In the genomic region with DNA sequence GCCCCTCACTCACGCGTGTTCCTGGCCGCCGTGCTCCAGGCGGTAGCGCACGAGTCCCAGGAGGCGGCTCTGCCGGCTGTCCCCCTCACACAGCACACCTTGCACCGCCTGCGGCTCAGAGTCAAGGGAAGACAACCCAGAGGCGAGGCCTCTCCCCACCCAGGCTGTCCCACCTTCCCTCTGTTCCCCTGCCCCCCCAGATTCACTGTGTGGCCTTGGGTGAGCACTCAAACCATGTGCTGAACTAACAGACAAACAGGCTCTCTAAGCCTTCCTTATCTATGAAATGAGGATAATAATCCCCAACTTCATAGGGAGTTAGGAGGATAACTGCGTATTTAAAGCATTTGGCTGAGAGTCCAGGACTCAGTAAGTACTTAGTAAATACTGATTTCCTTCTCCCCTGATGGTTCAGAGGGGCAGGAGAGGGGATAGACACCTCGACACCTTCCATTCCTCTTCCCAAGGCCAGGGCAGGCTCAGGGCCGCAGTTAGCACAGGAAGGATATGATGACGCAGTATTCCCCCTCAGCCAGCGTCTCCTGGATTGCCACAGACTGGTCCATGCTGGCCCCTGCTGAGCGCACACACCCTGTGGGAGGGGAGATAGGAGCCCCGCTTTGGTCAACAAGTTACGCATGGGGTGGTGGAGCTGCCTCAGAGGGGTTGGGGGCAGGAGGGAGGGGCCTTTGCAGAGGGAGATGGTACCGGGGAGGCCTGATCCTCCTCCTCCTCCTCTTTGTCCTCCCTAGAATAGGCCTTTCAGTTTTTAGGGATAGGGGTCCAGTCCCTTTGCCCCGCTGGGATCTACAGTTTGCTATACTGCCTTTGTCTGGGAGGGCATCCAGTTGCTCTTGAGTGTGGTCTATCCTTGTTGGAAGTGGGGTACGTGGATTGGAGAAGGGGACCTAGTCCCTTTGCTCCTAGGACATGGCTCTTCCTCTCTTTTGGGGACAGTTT, we compare ENCODE assay signal across 8 cellular contexts. TPM values are rescaled to one million over a fixed set of nuclear protein-coding genes. Genes with fewer than 3 reads are reported as not detected.
DNase-seq lines count a peak whose midpoint lies in the region; ATAC-seq and TF ChIP-seq lines count a peak whose summit lies in the region.

No MANE protein-coding gene starts in this region.

- no peaks in the 10 kb centered on the region for H3K36me3 ChIP-seq in CD4-positive, alpha-beta memory T cell (ENCODE audit: insufficient read depth, low read length)
- H3K36me3 ChIP-seq in gastroesophageal sphincter: peaks cover 0 to 41% of the 10 kb centered on the region in 2 donors
- H3K36me3 ChIP-seq in neural progenitor cell: no peaks in the 10 kb centered on the region

- no peaks in the 10 kb centered on the region for H3K79me2 ChIP-seq in neural progenitor cell (ENCODE audit: low read depth)

- intact Hi-C loops in CD4-positive, alpha-beta memory T cell (cut with micrococcal nuclease): no loop called here

- CTCF ChIA-PET in CD4-positive, alpha-beta memory T cell (lab: Charles Lee; ENCODE audit: partially characterized antibody): no interaction called here
- CTCF ChIA-PET in activated CD4-positive, alpha-beta memory T cell treated with anti-CD3 and anti-CD28 coated beads, Interleukin-2, amount 10 ng/mL, durations not matched to agents 7 days and 5 days (lab: Charles Lee): interaction anchor here (0.9 to 2.3 kb wide), 3 partner anchors 9 to 86 kb away, joined by 3 to 8 read pairs (median 3); partner anchors contain the start of gene MTF1

- H3K36me3 Mint-ChIP-seq in CD4-positive, alpha-beta memory T cell: no peaks in the 10 kb centered on the region
- H3K36me3 Mint-ChIP-seq in activated CD4-positive, alpha-beta memory T cell treated with anti-CD3 and anti-CD28 coated beads, Interleukin-2, amount 10 ng/mL, durations not matched to agents 7 days and 5 days (ENCODE audit: low read depth): no peaks in the 10 kb centered on the region
- no peaks in the 10 kb centered on the region for H3K36me3 Mint-ChIP-seq in neural progenitor cell

- H3K27ac Mint-ChIP-seq in CD4-positive, alpha-beta memory T cell: peak overlapping the region in 4 of 7 donors; percentile 23 to 86 (median 78)
- peak overlapping the region; percentile 88 for H3K27ac Mint-ChIP-seq in activated CD4-positive, alpha-beta memory T cell treated with anti-CD3 and anti-CD28 coated beads, Interleukin-2, amount 10 ng/mL, durations not matched to agents 7 days and 5 days
- H3K27ac Mint-ChIP-seq in neural progenitor cell: peak overlapping the region; percentile 19

- ATAC-seq in gastroesophageal sphincter (peak; percentile 91), HG03175 (IDR thresholded peaks at IDR 0.05; ENCODE audit: unreplicated experiment) (no peak), GM19455 (IDR thresholded peaks at IDR 0.05; ENCODE audit: unreplicated experiment) (no peak)

- TF ChIP-seq CTCF in HFF-Myc (IDR thresholded peaks at IDR 0.05; ENCODE audit: low read depth, low read length, missing control alignments) (no peak), gastroesophageal sphincter (IDR thresholded peaks at IDR 0.05) (no peak), neural progenitor cell (IDR thresholded peaks at IDR 0.05) (no peak)

- H3K9ac ChIP-seq in neural progenitor cell: no peak overlapping the region

- H3K4me2 ChIP-seq in neural progenitor cell: peak overlapping the region; percentile 83

- H3K9me3 ChIP-seq in CD4-positive, alpha-beta memory T cell (ENCODE audit: control insufficient read depth in 1 of 2, low read length in 2 of 2): no peaks in the 10 kb centered on the region
- no peaks in the 10 kb centered on the region for H3K9me3 ChIP-seq in gastroesophageal sphincter
- H3K9me3 ChIP-seq in neural progenitor cell (ENCODE audit: low read depth): no peaks in the 10 kb centered on the region

- no peaks in the 10 kb centered on the region for H3K9me3 Mint-ChIP-seq in CD4-positive, alpha-beta memory T cell
- H3K9me3 Mint-ChIP-seq in activated CD4-positive, alpha-beta memory T cell treated with anti-CD3 and anti-CD28 coated beads, Interleukin-2, amount 10 ng/mL, durations not matched to agents 7 days and 5 days: no peaks in the 10 kb centered on the region
- H3K9me3 Mint-ChIP-seq in neural progenitor cell: no peaks in the 10 kb centered on the region

- DNase-seq in CD4-positive, alpha-beta memory T cell: no peak
- peak; percentile 62 for DNase-seq in HFF-Myc (ENCODE audit: extremely low read depth, low read depth)
- no peak for DNase-seq in activated CD4-positive, alpha-beta memory T cell treated with anti-CD3 and anti-CD28 coated beads, Interleukin-2, amount 10 ng/mL, durations not matched to agents 7 days and 5 days
- DNase-seq in neural progenitor cell (ENCODE audit: low spot score): no peak
- no peak for DNase-seq in NCI-H774 (lab: John Stamatoyannopoulos, UW)

- peak overlapping the region in 5 of 8 donors; percentile 81 to 90 (median 85) for H3K4me3 Mint-ChIP-seq in CD4-positive, alpha-beta memory T cell
- H3K4me3 Mint-ChIP-seq in activated CD4-positive, alpha-beta memory T cell treated with anti-CD3 and anti-CD28 coated beads, Interleukin-2, amount 10 ng/mL, durations not matched to agents 7 days and 5 days: peak overlapping the region; percentile 80
- H3K4me3 Mint-ChIP-seq in neural progenitor cell: peak overlapping the region; percentile 99

- no peak overlapping the region for H3K27ac ChIP-seq in CD4-positive, alpha-beta memory T cell (ENCODE audit: low read depth, low read length)
- peak overlapping the region; percentile 82 to 93 (median 88) for H3K27ac ChIP-seq in gastroesophageal sphincter
- H3K27ac ChIP-seq in neural progenitor cell: no peak overlapping the region

- H3F3A ChIP-seq in neural progenitor cell (ENCODE audit: low read depth): no peaks in the 10 kb centered on the region

- H3K4me3 ChIP-seq in CD4-positive, alpha-beta memory T cell (ENCODE audit: low read length in 2 of 2): no peak overlapping the region
- peak overlapping the region; percentile 56 for H3K4me3 ChIP-seq in HFF-Myc (replicated peaks; ENCODE audit: low read depth, low read length)
- peak overlapping the region; percentile 85 to 92 for H3K4me3 ChIP-seq in gastroesophageal sphincter
- peak overlapping the region; percentile 59 for H3K4me3 ChIP-seq in neural progenitor cell

- H3K27me3 Mint-ChIP-seq in CD4-positive, alpha-beta memory T cell: peaks cover 0 to 2% of the 10 kb centered on the region in 2 donors
- no peaks in the 10 kb centered on the region for H3K27me3 Mint-ChIP-seq in activated CD4-positive, alpha-beta memory T cell treated with anti-CD3 and anti-CD28 coated beads, Interleukin-2, amount 10 ng/mL, durations not matched to agents 7 days and 5 days
- peaks cover 3% of the 10 kb centered on the region for H3K27me3 Mint-ChIP-seq in neural progenitor cell (ENCODE audit: insufficient read depth, low read depth)

- 54% methylated on average over 13 of the region's 23 CpGs; no CpG with 5 or more reads in 1 of the 2 donors for WGBS in gastroesophageal sphincter (ENCODE audit: low coverage in 1 of 2), 2 donors

- H4K20me1 ChIP-seq in neural progenitor cell (ENCODE audit: low read depth): no peaks in the 10 kb centered on the region

- TF ChIP-seq POLR2A in gastroesophageal sphincter (IDR thresholded peaks at IDR 0.05): no peak

- POLR2A ChIA-PET in CD4-positive, alpha-beta memory T cell (lab: Charles Lee; ENCODE audit: partially characterized antibody): interaction anchor here (0.7 to 1.7 kb wide), 3 partner anchors 14 to 138 kb away, joined by 3 to 4 read pairs (median 3); partner anchors contain the start of genes C1orf122, MTF1 and YRDC
- POLR2A ChIA-PET in activated CD4-positive, alpha-beta memory T cell treated with anti-CD3 and anti-CD28 coated beads, Interleukin-2, amount 10 ng/mL, durations not matched to agents 7 days and 5 days (lab: Charles Lee): interaction anchor here (0.6 to 2.1 kb wide), 4 partner anchors 12 to 20 kb away, joined by 3 to 7 read pairs (median 4); no protein-coding TSS in a partner anchor

- H2AFZ ChIP-seq in neural progenitor cell (replicated peaks): peak overlapping the region; percentile 60

- H3K4me1 ChIP-seq in CD4-positive, alpha-beta memory T cell (ENCODE audit: insufficient read depth, low read length): peaks cover 13% of the 10 kb centered on the region
- H3K4me1 ChIP-seq in gastroesophageal sphincter (peaks cover 0 to 30% (median 13%) of the 10 kb centered on the region in 3 donors), neural progenitor cell (no peaks in the 10 kb centered on the region)

- no peak for TF ChIP-seq EP300 in gastroesophageal sphincter (IDR thresholded peaks at IDR 0.05)

- no peaks in the 10 kb centered on the region for H3K27me3 ChIP-seq in CD4-positive, alpha-beta memory T cell (ENCODE audit: insufficient read depth, low read length)
- no peaks in the 10 kb centered on the region for H3K27me3 ChIP-seq in gastroesophageal sphincter
- H3K27me3 ChIP-seq in neural progenitor cell: no peaks in the 10 kb centered on the region

- peaks cover 5 to 15% (median 9%) of the 10 kb centered on the region in 4 donors for H3K4me1 Mint-ChIP-seq in CD4-positive, alpha-beta memory T cell
- H3K4me1 Mint-ChIP-seq in activated CD4-positive, alpha-beta memory T cell treated with anti-CD3 and anti-CD28 coated beads, Interleukin-2, amount 10 ng/mL, durations not matched to agents 7 days and 5 days: peaks cover 12% of the 10 kb centered on the region
- H3K4me1 Mint-ChIP-seq in neural progenitor cell: peaks cover 19% of the 10 kb centered on the region

RNA-seq across cellular contexts. Expression of gene INPP5B, which starts 0.8 kb away (rescaled TPM):
- 10 to 100 TPM; 31.4 to 35.7 TPM for total RNA-seq in CD4-positive, alpha-beta memory T cell
- 10 to 100 TPM in 1 of 2 donors, 1 to 10 TPM in 1; 8.9 to 21.0 TPM for polyA plus RNA-seq in CD4-positive, alpha-beta memory T cell
- total RNA-seq in activated CD4-positive, alpha-beta memory T cell treated with anti-CD3 and anti-CD28 coated beads, Interleukin-2, amount 10 ng/mL, durations not matched to agents 7 days and 5 days: 10 to 100 TPM; 26.3 to 26.7 TPM
- 10 to 100 TPM; 32.6 to 80.8 (median 37.7) TPM for total RNA-seq in gastroesophageal sphincter
- total RNA-seq in neural progenitor cell (ENCODE audit: low replicate concordance): 22.0 and 27.2 TPM in 2 replicates

RNA-seq across cellular contexts. Expression of gene SF3A3, which starts 43.8 kb away (rescaled TPM):
- 10 to 100 TPM; 74.0 to 74.6 TPM for total RNA-seq in CD4-positive, alpha-beta memory T cell
- polyA plus RNA-seq in CD4-positive, alpha-beta memory T cell: 100 to 1,000 TPM in 1 of 2 donors, 10 to 100 TPM in 1; 99.5 to 111 TPM
- total RNA-seq in activated CD4-positive, alpha-beta memory T cell treated with anti-CD3 and anti-CD28 coated beads, Interleukin-2, amount 10 ng/mL, durations not matched to agents 7 days and 5 days: 10 to 100 TPM; 72.1 to 74.3 TPM
- total RNA-seq in gastroesophageal sphincter (10 to 100 TPM; 44.0 to 61.9 (median 50.9) TPM), neural progenitor cell (ENCODE audit: low replicate concordance) (120 and 172 TPM in 2 replicates)

RNA-seq across cellular contexts. Expression of gene FHL3, which starts 59.3 kb away (rescaled TPM):
- 1 to 10 TPM; 3.7 to 5.0 TPM for total RNA-seq in CD4-positive, alpha-beta memory T cell
- polyA plus RNA-seq in CD4-positive, alpha-beta memory T cell: 1 to 10 TPM; 3.4 to 3.7 TPM
- 1 to 10 TPM; 9.1 to 9.8 TPM for total RNA-seq in activated CD4-positive, alpha-beta memory T cell treated with anti-CD3 and anti-CD28 coated beads, Interleukin-2, amount 10 ng/mL, durations not matched to agents 7 days and 5 days
- total RNA-seq in gastroesophageal sphincter: 10 to 100 TPM; 25.8 to 58.4 (median 30.6) TPM
- 8.1 and 21.5 TPM in 2 replicates for total RNA-seq in neural progenitor cell (ENCODE audit: low replicate concordance)

Comparison
In these comparisons a context has a peak if more than half of its experiments do, and no peak if none do; other contexts are left out.
1. H3K27ac ChIP-seq: peak in gastroesophageal sphincter (4 of 4); none in CD4-positive, alpha-beta memory T cell (single experiment) and neural progenitor cell (single experiment).
2. H3K4me3 ChIP-seq: peak in HFF-Myc (single experiment), gastroesophageal sphincter (2 of 2) and neural progenitor cell (single experiment); none in CD4-positive, alpha-beta memory T cell (0 of 2).
3. H3K27ac Mint-ChIP-seq: peak in every context shown above with its lines; median percentile 88 in activated CD4-positive, alpha-beta memory T cell treated with anti-CD3 and anti-CD28 coated beads, Interleukin-2, amount 10 ng/mL, durations not matched to agents 7 days and 5 days; 78 in CD4-positive, alpha-beta memory T cell; 19 in neural progenitor cell.
4. Peak in every context shown above with its lines, with median percentiles within 50 percentile points of each other: H3K4me3 Mint-ChIP-seq.